18 cellular contexts compared by ENCODE assay signal in genomic region chr13:97067342-97067895, GRCh38.
DNase-seq lines count a peak whose midpoint lies in the region; ATAC-seq, FAIRE-seq and TF ChIP-seq lines count a peak whose summit lies in the region.
"Had no signal": no experiment of that assay in that cellular context is flagged by ENCODE, and none has a peak within 500 bp of the region (broad histone marks: within the 10 kb centered on the region; RNA-seq: fewer than 3 reads in every experiment).

No MANE protein-coding gene starts in this region.

- no peak for ATAC-seq in natural killer cell treated with Interleukin-12 subunit alpha and Interleukin-12 subunit beta and Interleukin-15 and Interleukin-18, amount 100 ng/mL, for 72 hours
- ATAC-seq: activated T-helper 17 cell treated with anti-CD3 and anti-CD28 coated beads, Interleukin-2, amount 50 U/mL, for 72 hours; T-helper 17 cell had no signal

- H3K36me3 Mint-ChIP-seq in CD8-positive, alpha-beta memory T cell = peaks cover 0 to 2% (median 0%) of the 10 kb centered on the region in 3 donors
- no peaks in the 10 kb centered on the region for H3K36me3 Mint-ChIP-seq in natural killer cell treated with Interleukin-12 subunit alpha and Interleukin-12 subunit beta and Interleukin-15 and Interleukin-18, amount 100 ng/mL, for 72 hours

- H3K9me3 Mint-ChIP-seq in CD8-positive, alpha-beta memory T cell = no peaks in the 10 kb centered on the region
- H3K9me3 Mint-ChIP-seq in natural killer cell treated with Interleukin-12 subunit alpha and Interleukin-12 subunit beta and Interleukin-15 and Interleukin-18, amount 100 ng/mL, for 72 hours = no peaks in the 10 kb centered on the region
- H3K9me3 Mint-ChIP-seq: activated T-helper 17 cell treated with anti-CD3 and anti-CD28 coated beads, Interleukin-2, amount 50 U/mL, for 72 hours; dendritic cell treated with granulocyte-macrophage colony-stimulating factor and Interleukin-4, amounts not matched to agents 40 ng/mL and 50 ng/mL, for 4 days had no signal

- H3K4me3 Mint-ChIP-seq in CD8-positive, alpha-beta memory T cell = no peak overlapping the region
- no peak overlapping the region for H3K4me3 Mint-ChIP-seq in natural killer cell treated with Interleukin-12 subunit alpha and Interleukin-12 subunit beta and Interleukin-15 and Interleukin-18, amount 100 ng/mL, for 72 hours
- H3K4me3 Mint-ChIP-seq: activated T-helper 17 cell treated with anti-CD3 and anti-CD28 coated beads, Interleukin-2, amount 50 U/mL, for 72 hours; dendritic cell treated with granulocyte-macrophage colony-stimulating factor and Interleukin-4, amounts not matched to agents 40 ng/mL and 50 ng/mL, for 4 days; T-helper 17 cell had no signal

- no peaks in the 10 kb centered on the region for H3K4me1 Mint-ChIP-seq in CD8-positive, alpha-beta memory T cell
- no peaks in the 10 kb centered on the region for H3K4me1 Mint-ChIP-seq in natural killer cell treated with Interleukin-12 subunit alpha and Interleukin-12 subunit beta and Interleukin-15 and Interleukin-18, amount 100 ng/mL, for 72 hours (ENCODE audit: low read depth in 2 of 2)
- H3K4me1 Mint-ChIP-seq: activated T-helper 17 cell treated with anti-CD3 and anti-CD28 coated beads, Interleukin-2, amount 50 U/mL, for 72 hours; T-helper 17 cell had no signal

- CTCF ChIA-PET in A673 (lab: Charles Lee) = interaction anchor here (0.6 kb wide), 1 partner anchor 456 kb away, joined by 6 read pairs; no protein-coding TSS in a partner anchor
- CTCF ChIA-PET in CD8-positive, alpha-beta memory T cell (lab: Charles Lee) = no interaction called here

- H3K27ac Mint-ChIP-seq in CD8-positive, alpha-beta memory T cell = no peak overlapping the region
- no peak overlapping the region for H3K27ac Mint-ChIP-seq in natural killer cell treated with Interleukin-12 subunit alpha and Interleukin-12 subunit beta and Interleukin-15 and Interleukin-18, amount 100 ng/mL, for 72 hours
- H3K27ac Mint-ChIP-seq: activated T-helper 17 cell treated with anti-CD3 and anti-CD28 coated beads, Interleukin-2, amount 50 U/mL, for 72 hours; dendritic cell treated with granulocyte-macrophage colony-stimulating factor and Interleukin-4, amounts not matched to agents 40 ng/mL and 50 ng/mL, for 4 days; T-helper 17 cell had no signal

- H3K36me3 ChIP-seq in A673 (ENCODE audit: insufficient read depth, low read length, poor library complexity, severe bottlenecking) (no peaks in the 10 kb centered on the region), stomach (no peaks in the 10 kb centered on the region)
- H3K36me3 ChIP-seq in CD8-positive, alpha-beta memory T cell (ENCODE audit: insufficient read depth, low read length) = no peaks in the 10 kb centered on the region
- H3K36me3 ChIP-seq: neutrophil had no signal

- DNase-seq in A673 (ENCODE audit: low spot score) (no peak), H54 (ENCODE audit: insufficient read length, low spot score) (no peak), RPMI7951 (ENCODE audit: low read depth) (peak; percentile 33), fibroblast of pulmonary artery (ENCODE audit: low read depth) (peak; percentile 13), caudate nucleus (lab: John Stamatoyannopoulos, UW) (no peak), stomach (no peak)
- DNase-seq in CD8-positive, alpha-beta memory T cell = no peak
- no peak for DNase-seq in natural killer cell treated with Interleukin-12 subunit alpha and Interleukin-12 subunit beta and Interleukin-15 and Interleukin-18, amount 100 ng/mL, for 72 hours (ENCODE audit: low spot score)
- DNase-seq: activated CD4-positive, CD25-positive, alpha-beta regulatory T cell; NCI-H1105 treated with DMSO at 0.1 percent for 48 hours; NCI-H774; stimulated activated CD4-positive, alpha-beta T cell treated with anti-CD3 and anti-CD28 coated beads, Interleukin-2, amount 100 ng/mL, for 48 hours; T-helper 17 cell had no signal

- TF ChIP-seq EP300 in stomach (IDR thresholded peaks at IDR 0.05) = no peak

- intact Hi-C loops in A673 (cut with micrococcal nuclease; ENCODE audit: unreplicated experiment) (no loop called here), stomach (cut with DNase I; ENCODE audit: low total_unique reads) (no loop called here)

- POLR2A ChIA-PET in A673 (lab: Charles Lee; ENCODE audit: low non-redundant PET) = no interaction called here
- POLR2A ChIA-PET in CD8-positive, alpha-beta memory T cell (lab: Charles Lee) = no interaction called here

- H3K9me3 ChIP-seq in A673 (ENCODE audit: low read depth, low read length, poor library complexity, severe bottlenecking) (no peaks in the 10 kb centered on the region), stomach (no peaks in the 10 kb centered on the region)
- no peaks in the 10 kb centered on the region for H3K9me3 ChIP-seq in CD8-positive, alpha-beta memory T cell (ENCODE audit: low read length)
- H3K9me3 ChIP-seq: neutrophil had no signal

- H3K27me3 Mint-ChIP-seq in CD8-positive, alpha-beta memory T cell = peaks cover 12 to 38% of the 10 kb centered on the region in 2 donors
- H3K27me3 Mint-ChIP-seq in natural killer cell treated with Interleukin-12 subunit alpha and Interleukin-12 subunit beta and Interleukin-15 and Interleukin-18, amount 100 ng/mL, for 72 hours = peaks cover 7 to 29% of the 10 kb centered on the region in 2 donors

- H3K27ac ChIP-seq in A673 (ENCODE audit: low read depth, low read length, poor library complexity, severe bottlenecking) (no peak overlapping the region), caudate nucleus (ENCODE audit: low read depth, low read length) (no peak overlapping the region), stomach (no peak overlapping the region)
- H3K27ac ChIP-seq in CD8-positive, alpha-beta memory T cell (ENCODE audit: low read depth, low read length) = no peak overlapping the region
- H3K27ac ChIP-seq: neutrophil had no signal

- H3K4me1 ChIP-seq in A673 (ENCODE audit: insufficient read depth, low read length, poor library complexity, severe bottlenecking) = no peaks in the 10 kb centered on the region
- no peaks in the 10 kb centered on the region for H3K4me1 ChIP-seq in CD8-positive, alpha-beta memory T cell (ENCODE audit: insufficient read depth, low read length)
- H3K4me1 ChIP-seq in stomach = peaks cover 0 to 7% (median 0%) of the 10 kb centered on the region in 4 donors

- no peak overlapping the region for H3K4me3 ChIP-seq in A673 (ENCODE audit: low read depth, low read length, poor library complexity, severe bottlenecking)
- no peak overlapping the region for H3K4me3 ChIP-seq in fibroblast of pulmonary artery (replicated peaks; ENCODE audit: low read depth, low read length)
- H3K4me3 ChIP-seq in CD8-positive, alpha-beta memory T cell (ENCODE audit: low read length) = no peak overlapping the region
- H3K4me3 ChIP-seq in stomach = no peak overlapping the region

- 87 to 94% (median 91%) methylated on average over 8 of the region's 8 CpGs for WGBS in stomach, 5 donors

- FAIRE-seq in H54 (lab: Jason Lieb, UNC) = peak; percentile 15
- FAIRE-seq: D721Med, keratinocyte had no signal

- TF ChIP-seq POLR2A in H54 (IDR thresholded peaks at IDR 0.05; ENCODE audit: low read depth, low read length) = no peak
- TF ChIP-seq POLR2A in stomach (IDR thresholded peaks at IDR 0.05) = no peak

- no peaks in the 10 kb centered on the region for H3K27me3 ChIP-seq in A673 (replicated peaks; ENCODE audit: insufficient read depth, low read depth, low read length, poor library complexity)
- no peaks in the 10 kb centered on the region for H3K27me3 ChIP-seq in CD8-positive, alpha-beta memory T cell (ENCODE audit: insufficient read depth, low read length, poor library complexity, severe bottlenecking)
- H3K27me3 ChIP-seq in stomach = no peaks in the 10 kb centered on the region
- H3K27me3 ChIP-seq: neutrophil had no signal

- TF ChIP-seq CTCF in A673 (conservative IDR thresholded peaks at IDR 0.05; ENCODE audit: low read depth, low read length) (peak; percentile 35; the same call in 1 of the 2 replicates), fibroblast of pulmonary artery (IDR thresholded peaks at IDR 0.05; ENCODE audit: low read length, missing control alignments) (peak; percentile 17), stomach (IDR thresholded peaks at IDR 0.05) (no peak)

- BruUV-seq in A673 (replicated peaks; lab: Mats Ljungman, UMichigan) = no TSS peak

Comparison
In these comparisons a context has a peak if more than half of its experiments do, and no peak if none do; other contexts are left out.
1. DNase-seq: peak in RPMI7951 (single experiment) and fibroblast of pulmonary artery (single experiment); none in A673 (single experiment), H54 (single experiment), CD8-positive, alpha-beta memory T cell (0 of 5), caudate nucleus (0 of 61), stomach (single experiment) and natural killer cell treated with Interleukin-12 subunit alpha and Interleukin-12 subunit beta and Interleukin-15 and Interleukin-18, amount 100 ng/mL, for 72 hours (single experiment).
2. CTCF ChIP-seq: peak in A673 (single experiment) and fibroblast of pulmonary artery (single experiment); none in stomach (0 of 7).